In genomic region chrX:134172588-134173259, GRCh38 we compare ENCODE assay signal across 8 cellular contexts.
A peak's percentile ranks its signal among the peaks of the same experiment; 100 is the strongest.
DNase-seq lines count a peak whose midpoint lies in the region; TF ChIP-seq lines count a peak whose summit lies in the region.

No MANE protein-coding gene starts in this region.

- no peaks in the 10 kb centered on the region for H3K79me2 ChIP-seq in parathyroid adenoma

- peaks cover 2% of the 10 kb centered on the region for H3K27me3 Mint-ChIP-seq in activated T-helper 2 cell treated with anti-CD3 and anti-CD28 coated beads, Interferon-gamma antibody, Interleukin-2, Interleukin-4, amounts not matched to agents 10 μg/mL and 5 μg/mL and 100 μg/mL, durations not matched to agents 14 hours and 24 hours and 36 hours (ENCODE audit: low read depth)
- H3K27me3 Mint-ChIP-seq in glutamatergic neuron (ENCODE audit: unreplicated experiment): peaks cover 5% of the 10 kb centered on the region

- no peaks in the 10 kb centered on the region for H3K4me1 ChIP-seq in parathyroid adenoma

- H3K27me3 ChIP-seq in parathyroid adenoma (ENCODE audit: control insufficient read depth, insufficient read depth, low read length): no peaks in the 10 kb centered on the region

- H3K4me1 Mint-ChIP-seq in activated T-helper 2 cell treated with anti-CD3 and anti-CD28 coated beads, Interferon-gamma antibody, Interleukin-2, Interleukin-4, amounts not matched to agents 10 μg/mL and 5 μg/mL and 100 μg/mL, durations not matched to agents 14 hours and 24 hours and 36 hours (ENCODE audit: low read depth): peaks cover 29% of the 10 kb centered on the region
- peaks cover 9% of the 10 kb centered on the region for H3K4me1 Mint-ChIP-seq in glutamatergic neuron (ENCODE audit: low read depth, unreplicated experiment)

- H3K9me3 Mint-ChIP-seq in activated T-helper 2 cell treated with anti-CD3 and anti-CD28 coated beads, Interferon-gamma antibody, Interleukin-2, Interleukin-4, amounts not matched to agents 10 μg/mL and 5 μg/mL and 100 μg/mL, durations not matched to agents 14 hours and 24 hours and 36 hours: no peaks in the 10 kb centered on the region
- H3K9me3 Mint-ChIP-seq in glutamatergic neuron (ENCODE audit: unreplicated experiment): peaks cover 1% of the 10 kb centered on the region

- peak overlapping the region; percentile 83 for H2AFZ ChIP-seq in parathyroid adenoma

- peak; percentile 4 for DNase-seq in GM19238 (ENCODE audit: insufficient read length, low spot score)
- DNase-seq in Jurkat, Clone E6-1 (ENCODE audit: low read depth, low spot score): peak; percentile 43
- DNase-seq in activated T-helper 2 cell treated with anti-CD3 and anti-CD28 coated beads, Interferon-gamma antibody, Interleukin-2, Interleukin-4, amounts not matched to agents 10 μg/mL and 5 μg/mL and 100 μg/mL, durations not matched to agents 14 hours and 24 hours and 36 hours (ENCODE audit: low spot score): peak; percentile 31
- peak; percentile 21 for DNase-seq in glutamatergic neuron
- DNase-seq in dedifferentiated amniotic fluid mesenchymal stem cell (ENCODE audit: extremely low spot score): no peak
- no peak for DNase-seq in HT-29 (ENCODE audit: low spot score)
- no peak for DNase-seq in NCI-H2107 treated with DMSO at 0.1 percent for 48 hours (lab: John Stamatoyannopoulos, UW; ENCODE audit: unreplicated experiment)

- peaks cover 36% of the 10 kb centered on the region for H3K36me3 Mint-ChIP-seq in activated T-helper 2 cell treated with anti-CD3 and anti-CD28 coated beads, Interferon-gamma antibody, Interleukin-2, Interleukin-4, amounts not matched to agents 10 μg/mL and 5 μg/mL and 100 μg/mL, durations not matched to agents 14 hours and 24 hours and 36 hours (ENCODE audit: low read depth)
- H3K36me3 Mint-ChIP-seq in glutamatergic neuron (ENCODE audit: unreplicated experiment): no peaks in the 10 kb centered on the region

- H3K27ac Mint-ChIP-seq in activated T-helper 2 cell treated with anti-CD3 and anti-CD28 coated beads, Interferon-gamma antibody, Interleukin-2, Interleukin-4, amounts not matched to agents 10 μg/mL and 5 μg/mL and 100 μg/mL, durations not matched to agents 14 hours and 24 hours and 36 hours: peak overlapping the region; percentile 97
- H3K27ac Mint-ChIP-seq in glutamatergic neuron (ENCODE audit: unreplicated experiment): peak overlapping the region; percentile 48

- intact Hi-C loops in activated T-helper 2 cell treated with anti-CD3 and anti-CD28 coated beads, Interferon-gamma antibody, Interleukin-2, Interleukin-4, amounts not matched to agents 10 μg/mL and 5 μg/mL and 100 μg/mL, durations not matched to agents 14 hours and 24 hours and 36 hours (cut with micrococcal nuclease): loop anchor here (1.0 to 10.0 kb wide), 3 partner anchors 14 to 1688 kb away; partner anchors contain the start of gene MBNL3

- no peak overlapping the region for H3K27ac ChIP-seq in parathyroid adenoma

- peak overlapping the region; percentile 71 for H3K4me3 ChIP-seq in Jurkat, Clone E6-1 (ENCODE audit: low read length)
- H3K4me3 ChIP-seq in parathyroid adenoma (ENCODE audit: low read depth, low read length): peak overlapping the region; percentile 55

- no peaks in the 10 kb centered on the region for H3K36me3 ChIP-seq in parathyroid adenoma (ENCODE audit: control insufficient read depth, insufficient read depth, low read length)

- TF ChIP-seq CTCF in glutamatergic neuron (IDR thresholded peaks at IDR 0.05; ENCODE audit: partially characterized antibody, unreplicated experiment): no peak
- TF ChIP-seq CTCF in parathyroid adenoma (IDR thresholded peaks at IDR 0.05): no peak

- no peak overlapping the region for H3K9ac ChIP-seq in parathyroid adenoma

- H3K9me3 ChIP-seq in parathyroid adenoma (ENCODE audit: control insufficient read depth, low read length): no peaks in the 10 kb centered on the region

- H3K4me2 ChIP-seq in parathyroid adenoma (ENCODE audit: low read length): peak overlapping the region; percentile 68

- peak overlapping the region; percentile 96 for H3K4me3 Mint-ChIP-seq in activated T-helper 2 cell treated with anti-CD3 and anti-CD28 coated beads, Interferon-gamma antibody, Interleukin-2, Interleukin-4, amounts not matched to agents 10 μg/mL and 5 μg/mL and 100 μg/mL, durations not matched to agents 14 hours and 24 hours and 36 hours (ENCODE audit: low read depth)
- peak overlapping the region; percentile 91 for H3K4me3 Mint-ChIP-seq in glutamatergic neuron (ENCODE audit: unreplicated experiment)

Comparison
In these comparisons a context has a peak if more than half of its experiments do, and no peak if none do; other contexts are left out.
1. DNase-seq: peak in GM19238 (single experiment), Jurkat, Clone E6-1 (single experiment), activated T-helper 2 cell treated with anti-CD3 and anti-CD28 coated beads, Interferon-gamma antibody, Interleukin-2, Interleukin-4, amounts not matched to agents 10 μg/mL and 5 μg/mL and 100 μg/mL, durations not matched to agents 14 hours and 24 hours and 36 hours (single experiment) and glutamatergic neuron (single experiment); none in dedifferentiated amniotic fluid mesenchymal stem cell (single experiment), HT-29 (single experiment) and NCI-H2107 treated with DMSO at 0.1 percent for 48 hours (single experiment).